In genomic region chr20:3696200-3696599, GRCh38 we compare ENCODE assay signal across 13 cellular contexts. TPM values are rescaled to one million over a fixed set of nuclear protein-coding genes. Genes with fewer than 3 reads are reported as not detected.
DNase-seq lines count a peak whose midpoint lies in the region; ATAC-seq and TF ChIP-seq lines count a peak whose summit lies in the region.
"Had no signal": no experiment of that assay in that cellular context is flagged by ENCODE, and none has a peak within 500 bp of the region (broad histone marks: within the 10 kb centered on the region; RNA-seq: fewer than 3 reads in every experiment).

No MANE protein-coding gene starts in this region.

- no peak overlapping the region for H3K4ac ChIP-seq in mesendoderm (ENCODE audit: low read depth, low read length)

- no peaks in the 10 kb centered on the region for H3K36me3 ChIP-seq in DND-41 (ENCODE audit: insufficient read depth, low read length)
- no peaks in the 10 kb centered on the region for H3K36me3 ChIP-seq in mesendoderm (ENCODE audit: control insufficient read depth, insufficient read depth, low read length)
- no peaks in the 10 kb centered on the region for H3K36me3 ChIP-seq in vagina
- H3K36me3 ChIP-seq: stomach had no signal

- no peak for DNase-seq in DND-41
- no peak for DNase-seq in HL-60 (ENCODE audit: low read depth in 1 of 2, low spot score in 1 of 2)
- DNase-seq in astrocyte of the spinal cord (ENCODE audit: low read depth, low spot score): no peak
- DNase-seq in mesendoderm: peak; percentile 40
- DNase-seq in GDM1 (lab: John Stamatoyannopoulos, UW): no peak
- DNase-seq in vagina (ENCODE audit: extremely low spot score in 2 of 2): no peak
- DNase-seq in NCI-H187 (lab: John Stamatoyannopoulos, UW): no peak
- DNase-seq: activated T-cell treated with anti-CD3 and anti-CD28 coated beads, Interleukin-2, amount 50 U/mL, for 24 hours; heart right ventricle; stomach; T-helper 1 cell had no signal

- no peaks in the 10 kb centered on the region; the same call in none of the 2 replicates for H4K20me1 ChIP-seq in DND-41 (ENCODE audit: insufficient read depth, low read length)

- no peak for TF ChIP-seq POLR2A in vagina (IDR thresholded peaks at IDR 0.05)

- H3K4me2 ChIP-seq in DND-41 (ENCODE audit: insufficient read depth, low read length): no peak overlapping the region
- no peak overlapping the region for H3K4me2 ChIP-seq in mesendoderm (ENCODE audit: low read length)

- H3K9ac ChIP-seq in DND-41 (ENCODE audit: low read depth, low read length) (no peak overlapping the region), mesendoderm (ENCODE audit: low read length) (no peak overlapping the region)

- WGBS in mesendoderm (ENCODE audit: extremely low coverage, insufficient coverage, low lambda C conversion rate): no CpG with 5 or more reads among the region's 1 CpG

- H3K27ac ChIP-seq in DND-41 (ENCODE audit: low read length): no peak overlapping the region
- H3K27ac ChIP-seq in HL-60 (replicated peaks): no peak overlapping the region
- no peak overlapping the region for H3K27ac ChIP-seq in mesendoderm (ENCODE audit: low read depth, low read length)
- no peak overlapping the region for H3K27ac ChIP-seq in vagina
- H3K27ac ChIP-seq: heart right ventricle, stomach had no signal

- H3K79me2 ChIP-seq in DND-41 (ENCODE audit: insufficient read depth, low read length): no peaks in the 10 kb centered on the region
- H3K79me2 ChIP-seq in mesendoderm (ENCODE audit: control insufficient read depth, insufficient read depth, low read length): no peaks in the 10 kb centered on the region

- peak; percentile 64 for TF ChIP-seq CTCF in DND-41 (IDR thresholded peaks at IDR 0.05; ENCODE audit: borderline replicate concordance, extremely low read depth, low read length, poor library complexity, severe bottlenecking)
- peak; percentile 19 for TF ChIP-seq CTCF in HL-60 (IDR thresholded peaks at IDR 0.05; ENCODE audit: insufficient read depth, low read length)
- TF ChIP-seq CTCF in astrocyte of the spinal cord (IDR thresholded peaks at IDR 0.05; ENCODE audit: low read depth, low read length): peak; percentile 39
- TF ChIP-seq CTCF in vagina (IDR thresholded peaks at IDR 0.05): no peak

- H2AFZ ChIP-seq in DND-41 (ENCODE audit: low read depth, low read length): no peak overlapping the region

- no peaks in the 10 kb centered on the region for H3K79me1 ChIP-seq in mesendoderm (ENCODE audit: low read length)

- H3K23ac ChIP-seq in mesendoderm (ENCODE audit: low read length): no peak overlapping the region

- H3K4me1 ChIP-seq in DND-41 (ENCODE audit: insufficient read depth, low read length): no peaks in the 10 kb centered on the region
- no peaks in the 10 kb centered on the region for H3K4me1 ChIP-seq in mesendoderm (ENCODE audit: control insufficient read depth, low read depth, low read length)
- H3K4me1 ChIP-seq in vagina: no peaks in the 10 kb centered on the region
- H3K4me1 ChIP-seq: heart right ventricle, stomach had no signal

- intact Hi-C loops in vagina (cut with DNase I): no loop called here

- no peak overlapping the region for H2AK5ac ChIP-seq in mesendoderm (ENCODE audit: low read length)

- no peaks in the 10 kb centered on the region for H3K9me3 ChIP-seq in DND-41 (ENCODE audit: insufficient read depth, low read length, severe bottlenecking)
- H3K9me3 ChIP-seq in vagina: no peaks in the 10 kb centered on the region

- no peak overlapping the region for H4K8ac ChIP-seq in mesendoderm (ENCODE audit: low read depth, low read length)

- no peak overlapping the region for H2BK15ac ChIP-seq in mesendoderm (replicated peaks; ENCODE audit: low read depth)

- in situ Hi-C loops in astrocyte of the spinal cord (cut with HindIII; ENCODE audit: low sequenced_read_pairs): no loop called here

- no peak for ATAC-seq in DND-41 (ENCODE audit: insufficient read depth, low read depth)
- ATAC-seq: heart right ventricle had no signal

- H2BK5ac ChIP-seq in mesendoderm (ENCODE audit: low read length): no peak overlapping the region

- H2BK120ac ChIP-seq in mesendoderm (ENCODE audit: low read depth, low read length): no peak overlapping the region

- H3K4me3 ChIP-seq in DND-41 (ENCODE audit: low read depth in 1 of 2, low read length in 2 of 2) (no peak overlapping the region), HL-60 (replicated peaks; ENCODE audit: insufficient read depth, low read length) (no peak overlapping the region), astrocyte of the spinal cord (ENCODE audit: low read depth, low read length) (no peak overlapping the region), mesendoderm (ENCODE audit: low read length) (no peak overlapping the region), vagina (no peak overlapping the region)
- H3K4me3 ChIP-seq: heart right ventricle, stomach had no signal

- no peak overlapping the region for H3K56ac ChIP-seq in mesendoderm (ENCODE audit: low read length)

- no peak overlapping the region for H3K18ac ChIP-seq in mesendoderm (ENCODE audit: low read length)

- no peaks in the 10 kb centered on the region for H3K27me3 ChIP-seq in DND-41 (ENCODE audit: insufficient read depth, low read length, poor library complexity)
- H3K27me3 ChIP-seq in HL-60 (ENCODE audit: insufficient read depth, poor library complexity, severe bottlenecking): no peaks in the 10 kb centered on the region
- no peaks in the 10 kb centered on the region for H3K27me3 ChIP-seq in mesendoderm (ENCODE audit: insufficient read depth, low read length, poor library complexity)
- no peaks in the 10 kb centered on the region for H3K27me3 ChIP-seq in vagina
- H3K27me3 ChIP-seq: heart right ventricle, stomach had no signal

- no peak overlapping the region for H4K5ac ChIP-seq in mesendoderm (ENCODE audit: low read length)

RNA-seq across cellular contexts. Expression of gene ADAM33, which starts 14.4 kb away (rescaled TPM):
- polyA plus RNA-seq in mesendoderm (2013, experiment 1 of 2): 0.93 TPM
- polyA plus RNA-seq in mesendoderm (2013, experiment 2 of 2): 0.95 TPM
- total RNA-seq in vagina: 119 TPM
- total RNA-seq: HT1080 had no signal

RNA-seq across cellular contexts. Expression of gene SIGLEC1, which starts 16.2 kb away (rescaled TPM):
- polyA plus RNA-seq in mesendoderm (2013, experiment 1 of 2): not detected
- polyA plus RNA-seq in mesendoderm (2013, experiment 2 of 2): not detected
- total RNA-seq in vagina: 8.8 TPM
- total RNA-seq: HT1080 had no signal

RNA-seq across cellular contexts. Expression of gene GFRA4, which starts 33.0 kb away (rescaled TPM):
- polyA plus RNA-seq in mesendoderm (2013, experiment 1 of 2): not detected
- not detected for polyA plus RNA-seq in mesendoderm (2013, experiment 2 of 2)
- total RNA-seq in vagina: not detected
- total RNA-seq: heart right ventricle, HT1080, myocyte, stomach had no signal
- polyA plus RNA-seq: heart right ventricle, stomach had no signal

RNA-seq across cellular contexts. Expression of gene HSPA12B, which starts 36.3 kb away (rescaled TPM):
- 1.3 TPM for polyA plus RNA-seq in mesendoderm (2013, experiment 1 of 2)
- 1.1 TPM for polyA plus RNA-seq in mesendoderm (2013, experiment 2 of 2)
- total RNA-seq in vagina: 21.6 TPM
- total RNA-seq: HT1080, myocyte had no signal

Comparison
In these comparisons a context has a peak if more than half of its experiments do, and no peak if none do; other contexts are left out.
1. CTCF ChIP-seq: peak in DND-41 (single experiment), HL-60 (single experiment) and astrocyte of the spinal cord (single experiment); none in vagina (0 of 3).